In the genomic region with DNA sequence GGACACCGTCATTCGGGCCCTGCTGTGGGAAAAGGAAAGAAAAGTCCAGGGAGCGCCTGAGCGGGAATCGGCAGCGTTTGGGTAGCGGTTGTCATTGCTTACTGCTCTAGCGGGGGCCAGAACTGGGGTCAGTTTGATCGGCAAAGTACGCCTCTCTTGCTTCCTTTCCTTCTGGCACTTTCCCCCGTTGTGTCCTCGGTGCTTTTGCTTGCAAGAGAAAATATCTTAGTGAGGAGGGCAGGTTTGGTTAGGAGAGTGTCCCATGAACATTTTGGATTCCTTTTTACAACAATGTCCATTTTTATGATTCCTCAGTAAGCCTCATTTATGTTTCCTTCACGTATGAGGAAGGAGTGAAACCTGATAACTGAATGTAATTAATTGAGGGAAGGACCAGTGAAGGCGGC, we compare ENCODE assay signal across 8 cellular contexts. TPM values are rescaled to one million over a fixed set of nuclear protein-coding genes. Genes with fewer than 3 reads are reported as not detected.
A peak's percentile ranks its signal among the peaks of the same experiment; 100 is the strongest.
DNase-seq lines count a peak whose midpoint lies in the region; ATAC-seq and TF ChIP-seq lines count a peak whose summit lies in the region.

No MANE protein-coding gene starts in this region.

- intact Hi-C loops in natural killer cell (cut with micrococcal nuclease): no loop called here

- peak overlapping the region; percentile 95 for H3K4me3 ChIP-seq in coronary artery

- peaks cover 11% of the 10 kb centered on the region for H3K36me3 Mint-ChIP-seq in natural killer cell

- peaks cover 24% of the 10 kb centered on the region in 2 donors for H3K4me1 Mint-ChIP-seq in natural killer cell

- no peaks in the 10 kb centered on the region for H3K9me3 Mint-ChIP-seq in natural killer cell

- peak overlapping the region; percentile 73 to 87 for H3K27ac ChIP-seq in coronary artery

- H3K4me3 Mint-ChIP-seq in natural killer cell: peak overlapping the region; percentile 87

- DNase-seq in DMS 273 (lab: John Stamatoyannopoulos, UW; ENCODE audit: unreplicated experiment): peak; percentile 84
- DNase-seq in DMS 273 treated with DMSO at 0.1 percent for 48 hours (lab: John Stamatoyannopoulos, UW): no peak
- DNase-seq in NCI-H510A treated with DMSO at 0.1 percent for 48 hours (lab: John Stamatoyannopoulos, UW): peak; percentile 97
- DNase-seq in coronary artery (ENCODE audit: low spot score): no peak
- no peak for DNase-seq in natural killer cell
- no peak for DNase-seq in NCI-H2196 (lab: John Stamatoyannopoulos, UW; ENCODE audit: unreplicated experiment)
- DNase-seq in left lobe of liver (ENCODE audit: low spot score): no peak
- DNase-seq in NCI-H2196 treated with DMSO at 0.1 percent for 48 hours (lab: John Stamatoyannopoulos, UW; ENCODE audit: unreplicated experiment): no peak

- TF ChIP-seq CTCF in coronary artery (IDR thresholded peaks at IDR 0.05) (no peak), natural killer cell (IDR thresholded peaks at IDR 0.05) (no peak)

- peak overlapping the region; percentile 45 to 78 for H3K27ac Mint-ChIP-seq in natural killer cell

- ATAC-seq in natural killer cell (no peak), left lobe of liver (no peak)

- no peaks in the 10 kb centered on the region for H3K27me3 Mint-ChIP-seq in natural killer cell (ENCODE audit: low read depth in 2 of 2)

RNA-seq across cellular contexts. Expression of gene ST3GAL3, which starts 0.7 kb away (rescaled TPM):
- total RNA-seq in natural killer cell (10 to 100 TPM; 22.2 to 27.3 (median 22.3) TPM), left lobe of liver (11.2 TPM)

RNA-seq across cellular contexts. Expression of gene KDM4A, which starts 58.1 kb away (rescaled TPM):
- 10 to 100 TPM; 41.5 to 70.9 (median 58.1) TPM for total RNA-seq in natural killer cell
- 21.9 TPM for total RNA-seq in left lobe of liver

Comparison
In these comparisons a context has a peak if more than half of its experiments do, and no peak if none do; other contexts are left out.
1. DNase-seq: peak in DMS 273 (single experiment) and NCI-H510A treated with DMSO at 0.1 percent for 48 hours (single experiment); none in DMS 273 treated with DMSO at 0.1 percent for 48 hours (single experiment), coronary artery (single experiment), natural killer cell (single experiment), NCI-H2196 (single experiment), left lobe of liver (single experiment) and NCI-H2196 treated with DMSO at 0.1 percent for 48 hours (single experiment).